Comparison of ENCODE assay signal across 19 cellular contexts in the genomic region with DNA sequence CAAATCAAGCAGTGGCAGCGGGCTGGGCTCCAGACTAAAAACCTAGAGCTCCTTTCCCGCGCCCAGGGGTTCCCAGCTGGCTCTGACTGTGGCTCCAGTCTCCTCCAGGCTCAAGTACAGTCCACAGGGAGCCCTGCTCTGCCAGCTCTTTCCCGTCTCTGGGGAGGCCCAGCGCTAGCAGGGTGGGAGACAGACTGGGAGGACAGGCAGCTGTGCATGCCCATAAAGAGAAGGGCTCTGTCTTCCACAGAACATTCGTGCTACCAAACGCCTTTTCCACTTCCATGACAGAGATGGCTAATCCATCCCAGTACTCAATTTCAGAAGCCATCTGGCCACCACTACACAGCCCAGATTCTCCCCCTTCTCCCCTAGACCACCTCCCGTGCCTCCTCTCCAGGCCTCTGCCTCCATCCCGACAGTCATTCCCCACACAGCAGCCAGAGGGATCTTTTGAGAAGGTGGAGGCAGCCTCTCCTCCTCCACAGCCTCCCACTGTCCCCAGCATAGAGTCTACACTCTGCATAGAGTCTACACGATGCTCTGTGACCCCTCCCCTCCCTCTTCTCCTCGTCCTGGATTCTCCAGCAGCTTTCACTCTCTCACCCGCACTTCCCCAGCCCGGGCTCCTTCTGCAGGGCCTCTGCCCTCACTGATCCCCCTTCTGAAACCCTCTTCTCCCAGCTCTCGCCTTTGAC. TPM values are rescaled to one million over a fixed set of nuclear protein-coding genes. Genes with fewer than 3 reads are reported as not detected.
DNase-seq lines count a peak whose midpoint lies in the region; ATAC-seq and TF ChIP-seq lines count a peak whose summit lies in the region.
"Had no signal": no experiment of that assay in that cellular context is flagged by ENCODE, and none has a peak within 500 bp of the region (broad histone marks: within the 10 kb centered on the region; RNA-seq: fewer than 3 reads in every experiment).

No MANE protein-coding gene starts in this region.

- H3K9me3 Mint-ChIP-seq in activated CD4-positive, alpha-beta T cell treated with anti-CD3 and anti-CD28 coated beads, Interleukin-2, amount 10 ng/mL, durations not matched to agents 7 days and 5 days, result no peaks in the 10 kb centered on the region
- no peaks in the 10 kb centered on the region for H3K9me3 Mint-ChIP-seq in activated CD4-positive, alpha-beta T cell treated with anti-CD3 and anti-CD28 coated beads for 36 hours (ENCODE audit: low read depth)
- no peaks in the 10 kb centered on the region for H3K9me3 Mint-ChIP-seq in stimulated activated memory B cell treated with anti-CD40 and anti-IgM and Interleukin-4, amounts not matched to agents 10 μg/mL and 1 μg/mL and 100 μg/mL, for 72 hours
- H3K9me3 Mint-ChIP-seq in activated T-cell treated with anti-CD3 and anti-CD28 coated beads, Interleukin-2, amount 50 U/mL, for 72 hours, result no peaks in the 10 kb centered on the region
- H3K9me3 Mint-ChIP-seq: central memory CD8-positive, alpha-beta T cell; naive B cell; stimulated activated naive B cell treated with anti-CD40 and anti-IgM and Interleukin-4, amounts not matched to agents 10 μg/mL and 1 μg/mL and 100 μg/mL, for 72 hours had no signal

- in situ Hi-C loops in transverse colon (cut with MboI; ENCODE audit: low pct_ligation_motif_present in 1 of 4, low pct_unique_long_range_greater_than_20kb in 1 of 4, low sequenced_read_pairs in 3 of 4), result no loop called here

- POLR2A ChIA-PET in activated CD4-positive, alpha-beta T cell treated with anti-CD3 and anti-CD28 coated beads, Interleukin-2, amount 10 ng/mL, durations not matched to agents 7 days and 5 days (lab: Charles Lee), result no interaction called here
- POLR2A ChIA-PET in activated CD4-positive, alpha-beta T cell treated with anti-CD3 and anti-CD28 coated beads for 36 hours (lab: Charles Lee), result interaction anchor here (0.6 kb wide), 1 partner anchor 221 kb away, joined by 3 read pairs; no protein-coding TSS in a partner anchor
- POLR2A ChIA-PET in PC-3 (lab: Charles Lee; ENCODE audit: unreplicated experiment), result no interaction called here

- H3K79me2 ChIP-seq in PC-3 (ENCODE audit: low read length), result no peaks in the 10 kb centered on the region

- H3K4me3 ChIP-seq in PC-3 (ENCODE audit: low read length), result no peak overlapping the region
- H3K4me3 ChIP-seq in esophagus squamous epithelium, result no peak overlapping the region
- H3K4me3 ChIP-seq in transverse colon, result no peak overlapping the region
- H3K4me3 ChIP-seq: left lung, right atrium auricular region had no signal

- H3K27me3 ChIP-seq in PC-3 (ENCODE audit: low read length) (no peaks in the 10 kb centered on the region), esophagus squamous epithelium (no peaks in the 10 kb centered on the region), transverse colon (no peaks in the 10 kb centered on the region)
- H3K27me3 ChIP-seq: left lung, right atrium auricular region had no signal

- no peak overlapping the region for H2AFZ ChIP-seq in PC-3 (ENCODE audit: low read length)

- peak overlapping the region; percentile 61 for H3K9ac ChIP-seq in PC-3 (ENCODE audit: low read length)

- TF ChIP-seq POLR2A in esophagus squamous epithelium (IDR thresholded peaks at IDR 0.05) (no peak), transverse colon (IDR thresholded peaks at IDR 0.05) (no peak)

- H3K27ac ChIP-seq in PC-3 (ENCODE audit: low read length) (peak overlapping the region; percentile 75), esophagus squamous epithelium (peak overlapping the region; percentile 62 to 87 (median 78)), transverse colon (no peak overlapping the region)
- H3K27ac ChIP-seq: right atrium auricular region had no signal

- no peak for DNase-seq in activated CD4-positive, alpha-beta T cell treated with anti-CD3 and anti-CD28 coated beads, Interleukin-2, amount 10 ng/mL, durations not matched to agents 7 days and 5 days
- DNase-seq in activated CD4-positive, alpha-beta T cell treated with anti-CD3 and anti-CD28 coated beads for 36 hours, result no peak
- DNase-seq in PC-3 (no peak), esophagus squamous epithelium (lab: John Stamatoyannopoulos, UW) (no peak), transverse colon (no peak), NCI-H2227 treated with DMSO at 0.1 percent for 48 hours (lab: John Stamatoyannopoulos, UW) (no peak)
- no peak for DNase-seq in activated T-cell treated with anti-CD3 and anti-CD28 coated beads, Interleukin-2, amount 50 U/mL, for 72 hours
- DNase-seq: activated gamma-delta T cell treated with Interleukin-2 at 50 U/mL for 16 hours; Caco-2; hypothalamus; naive B cell; NCI-H748 treated with DMSO at 0.1 percent for 48 hours; SHP77; stimulated activated CD4-positive, alpha-beta T cell treated with anti-CD3 and anti-CD28 coated beads, Interleukin-4, amount 100 ng/mL, for 24 hours had no signal

- BruUV-seq in PC-3 (replicated peaks; lab: Mats Ljungman, UMichigan), result no TSS peak

- ATAC-seq in activated CD4-positive, alpha-beta T cell treated with anti-CD3 and anti-CD28 coated beads for 36 hours, result no peak
- 0 out of 2 replicates have a peak, but pooled peaks have one; percentile 2 for ATAC-seq in PC-3
- ATAC-seq in stimulated activated memory B cell treated with anti-CD40 and anti-IgM and Interleukin-4, amounts not matched to agents 10 μg/mL and 1 μg/mL and 100 μg/mL, for 72 hours, result no peak
- ATAC-seq in activated T-cell treated with anti-CD3 and anti-CD28 coated beads, Interleukin-2, amount 50 U/mL, for 72 hours (replicated peaks in 1 of 2), result no peak

- H3K4me3 Mint-ChIP-seq in activated CD4-positive, alpha-beta T cell treated with anti-CD3 and anti-CD28 coated beads, Interleukin-2, amount 10 ng/mL, durations not matched to agents 7 days and 5 days, result no peak overlapping the region
- no peak overlapping the region for H3K4me3 Mint-ChIP-seq in activated CD4-positive, alpha-beta T cell treated with anti-CD3 and anti-CD28 coated beads for 36 hours
- H3K4me3 Mint-ChIP-seq in stimulated activated memory B cell treated with anti-CD40 and anti-IgM and Interleukin-4, amounts not matched to agents 10 μg/mL and 1 μg/mL and 100 μg/mL, for 72 hours, result no peak overlapping the region
- H3K4me3 Mint-ChIP-seq in activated T-cell treated with anti-CD3 and anti-CD28 coated beads, Interleukin-2, amount 50 U/mL, for 72 hours, result no peak overlapping the region
- H3K4me3 Mint-ChIP-seq: central memory CD8-positive, alpha-beta T cell; stimulated activated naive B cell treated with anti-CD40 and anti-IgM and Interleukin-4, amounts not matched to agents 10 μg/mL and 1 μg/mL and 100 μg/mL, for 72 hours had no signal

- H3K36me3 ChIP-seq in PC-3 (ENCODE audit: low read depth, low read length), result no peaks in the 10 kb centered on the region
- no peaks in the 10 kb centered on the region for H3K36me3 ChIP-seq in esophagus squamous epithelium
- no peaks in the 10 kb centered on the region for H3K36me3 ChIP-seq in transverse colon
- H3K36me3 ChIP-seq: left lung, right atrium auricular region had no signal

- H3K27ac Mint-ChIP-seq in activated CD4-positive, alpha-beta T cell treated with anti-CD3 and anti-CD28 coated beads, Interleukin-2, amount 10 ng/mL, durations not matched to agents 7 days and 5 days, result peak overlapping the region; percentile 52
- no peak overlapping the region for H3K27ac Mint-ChIP-seq in activated CD4-positive, alpha-beta T cell treated with anti-CD3 and anti-CD28 coated beads for 36 hours
- H3K27ac Mint-ChIP-seq in stimulated activated memory B cell treated with anti-CD40 and anti-IgM and Interleukin-4, amounts not matched to agents 10 μg/mL and 1 μg/mL and 100 μg/mL, for 72 hours, result peak overlapping the region; percentile 31
- H3K27ac Mint-ChIP-seq in activated T-cell treated with anti-CD3 and anti-CD28 coated beads, Interleukin-2, amount 50 U/mL, for 72 hours, result no peak overlapping the region

- WGBS in esophagus squamous epithelium, 2 donors, result 58 to 72% methylated on average over 9 of the region's 14 CpGs
- 83 to 92% methylated on average over 4 to 14 of the region's 14 CpGs for WGBS in transverse colon (ENCODE audit: low coverage in 1 of 2), 2 donors

- CTCF ChIA-PET in activated CD4-positive, alpha-beta T cell treated with anti-CD3 and anti-CD28 coated beads, Interleukin-2, amount 10 ng/mL, durations not matched to agents 7 days and 5 days (lab: Charles Lee), result interaction anchor here (0.6 kb wide), 1 partner anchor 580 kb away, joined by 3 read pairs; no protein-coding TSS in a partner anchor
- CTCF ChIA-PET in activated CD4-positive, alpha-beta T cell treated with anti-CD3 and anti-CD28 coated beads for 36 hours (lab: Charles Lee), result interaction anchor here (0.8 kb wide), 1 partner anchor 9 kb away, joined by 4 read pairs; no protein-coding TSS in a partner anchor
- CTCF ChIA-PET in PC-3 (lab: Charles Lee), result interaction anchor here (0.6 kb wide), 1 partner anchor 48 kb away, joined by 3 read pairs; no protein-coding TSS in a partner anchor

- H3K27me3 Mint-ChIP-seq in activated CD4-positive, alpha-beta T cell treated with anti-CD3 and anti-CD28 coated beads, Interleukin-2, amount 10 ng/mL, durations not matched to agents 7 days and 5 days, result no peaks in the 10 kb centered on the region
- no peaks in the 10 kb centered on the region for H3K27me3 Mint-ChIP-seq in activated CD4-positive, alpha-beta T cell treated with anti-CD3 and anti-CD28 coated beads for 36 hours
- H3K27me3 Mint-ChIP-seq in stimulated activated memory B cell treated with anti-CD40 and anti-IgM and Interleukin-4, amounts not matched to agents 10 μg/mL and 1 μg/mL and 100 μg/mL, for 72 hours, result no peaks in the 10 kb centered on the region
- H3K27me3 Mint-ChIP-seq in activated T-cell treated with anti-CD3 and anti-CD28 coated beads, Interleukin-2, amount 50 U/mL, for 72 hours (ENCODE audit: low read depth), result no peaks in the 10 kb centered on the region
- H3K27me3 Mint-ChIP-seq: central memory CD8-positive, alpha-beta T cell; naive B cell; stimulated activated naive B cell treated with anti-CD40 and anti-IgM and Interleukin-4, amounts not matched to agents 10 μg/mL and 1 μg/mL and 100 μg/mL, for 72 hours had no signal

- no peaks in the 10 kb centered on the region for H4K20me1 ChIP-seq in PC-3 (ENCODE audit: low read length)

- H3F3A ChIP-seq in PC-3 (ENCODE audit: low read length, unreplicated experiment), result no peaks in the 10 kb centered on the region

- H3K9me3 ChIP-seq in PC-3 (ENCODE audit: low read length), result no peaks in the 10 kb centered on the region
- H3K9me3 ChIP-seq in esophagus squamous epithelium, result no peaks in the 10 kb centered on the region
- no peaks in the 10 kb centered on the region for H3K9me3 ChIP-seq in transverse colon
- H3K9me3 ChIP-seq: Caco-2, left lung, right atrium auricular region had no signal

- intact Hi-C loops in activated CD4-positive, alpha-beta T cell treated with anti-CD3 and anti-CD28 coated beads for 36 hours (cut with DNase I, micrococcal nuclease), result no loop called here
- intact Hi-C loops in PC-3 (cut with micrococcal nuclease) (no loop called here), esophagus squamous epithelium (cut with DNase I) (no loop called here), transverse colon (cut with DNase I; ENCODE audit: low total_unique reads) (no loop called here)

- H3K36me3 Mint-ChIP-seq in activated CD4-positive, alpha-beta T cell treated with anti-CD3 and anti-CD28 coated beads, Interleukin-2, amount 10 ng/mL, durations not matched to agents 7 days and 5 days (ENCODE audit: low read depth), result no peaks in the 10 kb centered on the region
- H3K36me3 Mint-ChIP-seq in activated CD4-positive, alpha-beta T cell treated with anti-CD3 and anti-CD28 coated beads for 36 hours (ENCODE audit: low read depth), result no peaks in the 10 kb centered on the region
- no peaks in the 10 kb centered on the region for H3K36me3 Mint-ChIP-seq in stimulated activated memory B cell treated with anti-CD40 and anti-IgM and Interleukin-4, amounts not matched to agents 10 μg/mL and 1 μg/mL and 100 μg/mL, for 72 hours
- no peaks in the 10 kb centered on the region for H3K36me3 Mint-ChIP-seq in activated T-cell treated with anti-CD3 and anti-CD28 coated beads, Interleukin-2, amount 50 U/mL, for 72 hours (ENCODE audit: insufficient read depth in 2 of 2)
- H3K36me3 Mint-ChIP-seq: naive B cell; stimulated activated naive B cell treated with anti-CD40 and anti-IgM and Interleukin-4, amounts not matched to agents 10 μg/mL and 1 μg/mL and 100 μg/mL, for 72 hours had no signal

- H3K4me1 ChIP-seq in PC-3 (ENCODE audit: insufficient read depth, low read length), result peaks cover 15% of the 10 kb centered on the region
- H3K4me1 ChIP-seq in esophagus squamous epithelium, result peaks cover 41 to 99% (median 77%) of the 10 kb centered on the region in 3 donors
- peaks cover 0 to 7% (median 0%) of the 10 kb centered on the region in 4 donors for H3K4me1 ChIP-seq in transverse colon
- H3K4me1 ChIP-seq: Caco-2 had no signal

- TF ChIP-seq CTCF in PC-3 (conservative IDR thresholded peaks at IDR 0.05; ENCODE audit: low read depth, low read length), result no peak
- TF ChIP-seq CTCF in esophagus squamous epithelium (IDR thresholded peaks at IDR 0.05), result peak in 1 of 6 experiments; percentile 17
- TF ChIP-seq CTCF in transverse colon (IDR thresholded peaks at IDR 0.05), result no peak

- H3K9me2 ChIP-seq in PC-3 (replicated peaks; ENCODE audit: low read length), result no peaks in the 10 kb centered on the region

- peaks cover 4% of the 10 kb centered on the region for H3K4me1 Mint-ChIP-seq in activated CD4-positive, alpha-beta T cell treated with anti-CD3 and anti-CD28 coated beads, Interleukin-2, amount 10 ng/mL, durations not matched to agents 7 days and 5 days
- no peaks in the 10 kb centered on the region for H3K4me1 Mint-ChIP-seq in activated CD4-positive, alpha-beta T cell treated with anti-CD3 and anti-CD28 coated beads for 36 hours
- peaks cover 36% of the 10 kb centered on the region for H3K4me1 Mint-ChIP-seq in stimulated activated memory B cell treated with anti-CD40 and anti-IgM and Interleukin-4, amounts not matched to agents 10 μg/mL and 1 μg/mL and 100 μg/mL, for 72 hours
- no peaks in the 10 kb centered on the region for H3K4me1 Mint-ChIP-seq in activated T-cell treated with anti-CD3 and anti-CD28 coated beads, Interleukin-2, amount 50 U/mL, for 72 hours (ENCODE audit: low read depth)
- H3K4me1 Mint-ChIP-seq: central memory CD8-positive, alpha-beta T cell had no signal

- no peak for TF ChIP-seq EP300 in transverse colon (IDR thresholded peaks at IDR 0.05; ENCODE audit: low read depth)

- peak overlapping the region; percentile 43 for H3K4me2 ChIP-seq in PC-3 (ENCODE audit: low read length)

RNA-seq across cellular contexts. Expression of a gene that starts 6.8 kb away (rescaled TPM):
- 10 to 100 TPM; 38.3 to 42.0 TPM for total RNA-seq in activated CD4-positive, alpha-beta T cell treated with anti-CD3 and anti-CD28 coated beads, Interleukin-2, amount 10 ng/mL, durations not matched to agents 7 days and 5 days
- 10 to 100 TPM; 17.1 to 20.3 TPM for total RNA-seq in activated CD4-positive, alpha-beta T cell treated with anti-CD3 and anti-CD28 coated beads for 36 hours
- 40.9 and 51.1 TPM in 2 replicates for total RNA-seq in PC-3 (2014; rRNA removed)
- 100 to 1,000 TPM in 1 of 4 donors, 10 to 100 TPM in 3; 49.3 to 105 (median 62.1) TPM for total RNA-seq in esophagus squamous epithelium
- total RNA-seq in transverse colon, result 1 to 10 TPM; 2.2 to 8.2 (median 6.2) TPM
- total RNA-seq in activated T-cell treated with anti-CD3 and anti-CD28 coated beads, Interleukin-2, amount 50 U/mL, for 72 hours, result 10 to 100 TPM; 12.8 to 15.7 TPM

Comparison
In these comparisons a context has a peak if more than half of its experiments do, and no peak if none do; other contexts are left out.
1. H3K27ac Mint-ChIP-seq: peak in activated CD4-positive, alpha-beta T cell treated with anti-CD3 and anti-CD28 coated beads, Interleukin-2, amount 10 ng/mL, durations not matched to agents 7 days and 5 days (single experiment) and stimulated activated memory B cell treated with anti-CD40 and anti-IgM and Interleukin-4, amounts not matched to agents 10 μg/mL and 1 μg/mL and 100 μg/mL, for 72 hours (single experiment); none in activated CD4-positive, alpha-beta T cell treated with anti-CD3 and anti-CD28 coated beads for 36 hours (single experiment) and activated T-cell treated with anti-CD3 and anti-CD28 coated beads, Interleukin-2, amount 50 U/mL, for 72 hours (single experiment).
2. H3K27ac ChIP-seq: peak in PC-3 (single experiment) and esophagus squamous epithelium (4 of 4); none in transverse colon (0 of 4).